In genomic region chr3:100261481-100261903, GRCh38 we compare ENCODE assay signal across 8 cellular contexts. TPM values are rescaled to one million over a fixed set of nuclear protein-coding genes. Genes with fewer than 3 reads are reported as not detected.
DNase-seq lines count a peak whose midpoint lies in the region; ATAC-seq and TF ChIP-seq lines count a peak whose summit lies in the region.

No MANE protein-coding gene starts in this region.

- H3K27ac ChIP-seq in Panc1 (ENCODE audit: low read length) (peak overlapping the region; percentile 96), esophagus muscularis mucosa (replicated peaks in 1 of 4) (peak overlapping the region; percentile 93 to 97 (median 94)), prostate gland (peak overlapping the region; percentile 95 to 99)

- POLR2A ChIA-PET in Panc1 (lab: Charles Lee), result interaction anchor here (0.6 kb wide), 1 partner anchor 188 kb away, joined by 3 read pairs; no protein-coding TSS in a partner anchor

- 2% methylated on average over 11 of the region's 11 CpGs for WGBS in esophagus muscularis mucosa
- 3% methylated on average over 11 of the region's 11 CpGs for WGBS in prostate gland

- CTCF ChIA-PET in Panc1 (lab: Charles Lee), result no interaction called here

- TF ChIP-seq POLR2A in esophagus muscularis mucosa (IDR thresholded peaks at IDR 0.05; ENCODE audit: low read depth), result no peak
- TF ChIP-seq POLR2A in prostate gland (IDR thresholded peaks at IDR 0.05), result no peak

- peaks cover 28% of the 10 kb centered on the region for H3K4me1 ChIP-seq in Panc1 (ENCODE audit: control insufficient read depth, insufficient read depth, low read length)
- H3K4me1 ChIP-seq in esophagus muscularis mucosa, result peaks cover 34 to 65% (median 54%) of the 10 kb centered on the region in 4 donors
- H3K4me1 ChIP-seq in prostate gland (replicated peaks), result peaks cover 6% of the 10 kb centered on the region

- ATAC-seq in Panc1 (no peak), HG03196 (IDR thresholded peaks at IDR 0.05; ENCODE audit: unreplicated experiment) (no peak)

- no peak for TF ChIP-seq EP300 in esophagus muscularis mucosa (IDR thresholded peaks at IDR 0.05)

- in situ Hi-C loops in Panc1 (cut with HindIII; ENCODE audit: low pct_unique_long_range_greater_than_20kb, low sequenced_read_pairs), result no loop called here

- H3K27me3 ChIP-seq in Panc1 (ENCODE audit: control insufficient read depth, insufficient read depth, low read length) (no peaks in the 10 kb centered on the region), esophagus muscularis mucosa (no peaks in the 10 kb centered on the region), prostate gland (replicated peaks; ENCODE audit: insufficient read depth) (no peaks in the 10 kb centered on the region)

- intact Hi-C loops in Panc1 (cut with micrococcal nuclease; ENCODE audit: unreplicated experiment) (no loop called here), esophagus muscularis mucosa (cut with DNase I) (no loop called here), prostate gland (cut with DNase I) (no loop called here), posterior vena cava (cut with DNase I) (no loop called here)

- H3K36me3 ChIP-seq in Panc1 (ENCODE audit: control insufficient read depth, insufficient read depth, low read length), result no peaks in the 10 kb centered on the region
- H3K36me3 ChIP-seq in esophagus muscularis mucosa, result no peaks in the 10 kb centered on the region
- H3K36me3 ChIP-seq in prostate gland, result no peaks in the 10 kb centered on the region

- TF ChIP-seq CTCF in Panc1 (IDR thresholded peaks at IDR 0.05) (no peak), esophagus muscularis mucosa (IDR thresholded peaks at IDR 0.05) (no peak), prostate gland (IDR thresholded peaks at IDR 0.05) (no peak)

- H3K9me3 ChIP-seq in Panc1 (ENCODE audit: control insufficient read depth, insufficient read depth, low read depth, low read length), result no peaks in the 10 kb centered on the region
- no peaks in the 10 kb centered on the region for H3K9me3 ChIP-seq in esophagus muscularis mucosa
- no peaks in the 10 kb centered on the region for H3K9me3 ChIP-seq in prostate gland

- DNase-seq in Panc1 (ENCODE audit: low read depth, low spot score) (no peak), esophagus muscularis mucosa (ENCODE audit: extremely low spot score) (no peak), prostate gland (ENCODE audit: low spot score) (no peak), hypothalamus (lab: John Stamatoyannopoulos, UW) (no peak), GM19240 (ENCODE audit: insufficient read length, low spot score) (no peak), posterior vena cava (ENCODE audit: low spot score) (no peak)

- no TSS peak for BruUV-seq in Panc1 (replicated peaks; lab: Mats Ljungman, UMichigan)

- H3K4me3 ChIP-seq in GM08714 (ENCODE audit: low read length) (peak overlapping the region; percentile 81), Panc1 (ENCODE audit: low read depth in 2 of 2, low read length in 2 of 2) (peak overlapping the region; percentile 97 to 100), esophagus muscularis mucosa (peak overlapping the region; percentile 73 to 90 (median 80)), prostate gland (peak overlapping the region; percentile 96 to 98)

RNA-seq across cellular contexts. Expression of gene TBC1D23, which starts 0.7 kb away (rescaled TPM):
- 39.4 TPM for total RNA-seq in Panc1 (2021; ENCODE audit: unreplicated experiment)
- 11.7 TPM for polyA plus RNA-seq in Panc1 (2012; ENCODE audit: insufficient read length)
- total RNA-seq in esophagus muscularis mucosa, result 10 to 100 TPM; 21.2 to 32.8 (median 26.9) TPM
- 10 to 100 TPM; 18.3 to 23.6 TPM for total RNA-seq in prostate gland
- 10 to 100 TPM; 45.5 to 54.6 TPM for total RNA-seq in posterior vena cava
